In genomic region chr4:138063581-138063980, GRCh38 we compare ENCODE assay signal across 23 cellular contexts.
DNase-seq lines count a peak whose midpoint lies in the region; ATAC-seq and TF ChIP-seq lines count a peak whose summit lies in the region.
"Had no signal": no experiment of that assay in that cellular context is flagged by ENCODE, and none has a peak within 500 bp of the region (broad histone marks: within the 10 kb centered on the region; RNA-seq: fewer than 3 reads in every experiment).

No MANE protein-coding gene starts in this region.

- H3K27me3 ChIP-seq in brain microvascular endothelial cell (replicated peaks) (no peaks in the 10 kb centered on the region), thoracic aorta (replicated peaks; ENCODE audit: insufficient read depth) (no peaks in the 10 kb centered on the region), neural progenitor cell (no peaks in the 10 kb centered on the region)
- H3K27me3 ChIP-seq: sigmoid colon, tibial nerve had no signal

- peaks cover 5% of the 10 kb centered on the region for H3K27me3 Mint-ChIP-seq in neural progenitor cell (ENCODE audit: insufficient read depth, low read depth)
- H3K27me3 Mint-ChIP-seq: activated naive CD4-positive, alpha-beta T cell treated with anti-CD3 and anti-CD28 coated beads, Interleukin-2, amount 10 ng/mL, durations not matched to agents 7 days and 5 days; CD4-positive, alpha-beta T cell; stimulated activated naive CD8-positive, alpha-beta T cell treated with anti-CD3 and anti-CD28 coated beads, Interleukin-15, Interleukin-2, amounts not matched to agents 100 ng/mL and 50 ng/mL, for 24 hours had no signal

- no peak for DNase-seq in brain microvascular endothelial cell
- no peak for DNase-seq in thoracic aorta (ENCODE audit: low spot score)
- DNase-seq in neural progenitor cell (ENCODE audit: low spot score), result no peak
- DNase-seq in kidney glomerular epithelial cell (lab: John Stamatoyannopoulos, UW), result no peak
- DNase-seq in cardiac septum (ENCODE audit: low spot score), result no peak
- DNase-seq: activated CD4-positive, alpha-beta T cell treated with anti-CD3 and anti-CD28 coated beads for 48 hours; activated naive CD4-positive, alpha-beta T cell treated with anti-CD3 and anti-CD28 coated beads, Interleukin-2, amount 10 ng/mL, durations not matched to agents 7 days and 5 days; activated T-cell treated with anti-CD3 and anti-CD28 coated beads, Interleukin-2, amount 50 U/mL, for 48 hours; caudate nucleus; CD4-positive, alpha-beta T cell; glutamatergic neuron; NCI-H1092; NCI-H187 treated with DMSO at 0.1 percent for 48 hours; NCI-H526; sigmoid colon; T-helper 2 cell had no signal

- H3K4me3 Mint-ChIP-seq in neural progenitor cell, result no peak overlapping the region
- H3K4me3 Mint-ChIP-seq: activated naive CD4-positive, alpha-beta T cell treated with anti-CD3 and anti-CD28 coated beads, Interleukin-2, amount 10 ng/mL, durations not matched to agents 7 days and 5 days; CD4-positive, alpha-beta T cell; dendritic cell treated with granulocyte-macrophage colony-stimulating factor and Interleukin-4, amounts not matched to agents 40 ng/mL and 50 ng/mL, for 4 days; HFFc6; stimulated activated naive CD8-positive, alpha-beta T cell treated with anti-CD3 and anti-CD28 coated beads, Interleukin-15, Interleukin-2, amounts not matched to agents 100 ng/mL and 50 ng/mL, for 24 hours had no signal

- H3K4me1 ChIP-seq in thoracic aorta (ENCODE audit: control insufficient read depth in 1 of 2, low read depth in 2 of 2), result no peaks in the 10 kb centered on the region
- no peaks in the 10 kb centered on the region for H3K4me1 ChIP-seq in neural progenitor cell
- H3K4me1 ChIP-seq: prostate gland, sigmoid colon, tibial nerve had no signal

- peak; percentile 7 for TF ChIP-seq CTCF in brain microvascular endothelial cell (IDR thresholded peaks at IDR 0.05; ENCODE audit: low read depth, low read length, missing control alignments)
- peak; percentile 17 for TF ChIP-seq CTCF in thoracic aorta (IDR thresholded peaks at IDR 0.05)
- TF ChIP-seq CTCF in neural progenitor cell (IDR thresholded peaks at IDR 0.05), result no peak

- no peak overlapping the region for H2AFZ ChIP-seq in neural progenitor cell (replicated peaks)

- ATAC-seq in GM18519 (IDR thresholded peaks at IDR 0.05; ENCODE audit: low FRiP score, unreplicated experiment) (peak; percentile 49), HG02642 (IDR thresholded peaks at IDR 0.05; ENCODE audit: poor library complexity, unreplicated experiment) (peak; percentile 55), thoracic aorta (ENCODE audit: insufficient number of reproducible peaks, low FRiP score, low read depth) (no peak)

- H3K4me3 ChIP-seq in brain microvascular endothelial cell (ENCODE audit: low read depth, low read length) (no peak overlapping the region), thoracic aorta (no peak overlapping the region), neural progenitor cell (no peak overlapping the region)
- H3K4me3 ChIP-seq: prostate gland, sigmoid colon, tibial nerve had no signal

- no peak overlapping the region for H3K27ac Mint-ChIP-seq in neural progenitor cell
- H3K27ac Mint-ChIP-seq: activated naive CD4-positive, alpha-beta T cell treated with anti-CD3 and anti-CD28 coated beads, Interleukin-2, amount 10 ng/mL, durations not matched to agents 7 days and 5 days; CD4-positive, alpha-beta T cell; dendritic cell treated with granulocyte-macrophage colony-stimulating factor and Interleukin-4, amounts not matched to agents 40 ng/mL and 50 ng/mL, for 4 days; stimulated activated naive CD8-positive, alpha-beta T cell treated with anti-CD3 and anti-CD28 coated beads, Interleukin-15, Interleukin-2, amounts not matched to agents 100 ng/mL and 50 ng/mL, for 24 hours had no signal

- H3K4me2 ChIP-seq in neural progenitor cell, result no peak overlapping the region

- H3K79me2 ChIP-seq in neural progenitor cell (ENCODE audit: low read depth), result no peaks in the 10 kb centered on the region

- no peaks in the 10 kb centered on the region for H3K4me1 Mint-ChIP-seq in neural progenitor cell
- H3K4me1 Mint-ChIP-seq: activated naive CD4-positive, alpha-beta T cell treated with anti-CD3 and anti-CD28 coated beads, Interleukin-2, amount 10 ng/mL, durations not matched to agents 7 days and 5 days had no signal

- H3K9me3 Mint-ChIP-seq in neural progenitor cell, result peaks cover 12% of the 10 kb centered on the region

- H3F3A ChIP-seq in neural progenitor cell (ENCODE audit: low read depth), result no peaks in the 10 kb centered on the region

- H4K20me1 ChIP-seq in neural progenitor cell (ENCODE audit: low read depth), result no peaks in the 10 kb centered on the region

- H3K36me3 ChIP-seq in brain microvascular endothelial cell (replicated peaks) (no peaks in the 10 kb centered on the region), thoracic aorta (no peaks in the 10 kb centered on the region), neural progenitor cell (no peaks in the 10 kb centered on the region)
- H3K36me3 ChIP-seq: prostate gland, sigmoid colon, tibial nerve had no signal

- H3K36me3 Mint-ChIP-seq in neural progenitor cell, result no peaks in the 10 kb centered on the region
- H3K36me3 Mint-ChIP-seq: activated naive CD4-positive, alpha-beta T cell treated with anti-CD3 and anti-CD28 coated beads, Interleukin-2, amount 10 ng/mL, durations not matched to agents 7 days and 5 days had no signal

- H3K9me3 ChIP-seq in thoracic aorta, result no peaks in the 10 kb centered on the region
- no peaks in the 10 kb centered on the region for H3K9me3 ChIP-seq in neural progenitor cell (ENCODE audit: low read depth)
- H3K9me3 ChIP-seq: prostate gland, sigmoid colon had no signal

- intact Hi-C loops in cardiac septum (cut with DNase I), result no loop called here

- H3K9ac ChIP-seq in neural progenitor cell, result no peak overlapping the region

- H3K27ac ChIP-seq in brain microvascular endothelial cell, result no peak overlapping the region
- no peak overlapping the region for H3K27ac ChIP-seq in thoracic aorta
- H3K27ac ChIP-seq in neural progenitor cell, result no peak overlapping the region
- H3K27ac ChIP-seq: prostate gland, sigmoid colon, tibial nerve had no signal

- in situ Hi-C loops in brain microvascular endothelial cell (cut with HindIII; ENCODE audit: low pct_ligation_motif_present, low sequenced_read_pairs), result no loop called here
